ENCODE assay signal across 8 cellular contexts in genomic region chr11:64250406-64250874, GRCh38. TPM values are rescaled to one million over a fixed set of nuclear protein-coding genes. Genes with fewer than 3 reads are reported as not detected.
DNase-seq lines count a peak whose midpoint lies in the region; ATAC-seq and TF ChIP-seq lines count a peak whose summit lies in the region.

No MANE protein-coding gene starts in this region.

- H3K9ac ChIP-seq in GM23248 (no peak overlapping the region), rectal smooth muscle tissue (ENCODE audit: low read length) (no peak overlapping the region)

- peak overlapping the region; percentile 67 for H3K4me2 ChIP-seq in GM23248 (ENCODE audit: unreplicated experiment)

- in situ Hi-C loops in GM23248 (cut with MboI) = no loop called here

- H2AFZ ChIP-seq in GM23248 = no peak overlapping the region

- H3K36me3 ChIP-seq in GM23248 (ENCODE audit: low read depth) (no peaks in the 10 kb centered on the region; the same call in 1 of the 2 replicates), RWPE2 (ENCODE audit: low read depth) (peaks cover 20% of the 10 kb centered on the region), esophagus muscularis mucosa (peaks cover 3 to 13% (median 12%) of the 10 kb centered on the region in 4 donors), rectal smooth muscle tissue (ENCODE audit: control insufficient read depth, insufficient read depth, low read length) (no peaks in the 10 kb centered on the region)

- H3F3A ChIP-seq in GM23248 (ENCODE audit: insufficient read depth) = peaks cover 7% of the 10 kb centered on the region; the same call in 1 of the 2 replicates

- H3K4me3 ChIP-seq in GM23248 = peak overlapping the region; percentile 91
- H3K4me3 ChIP-seq in RWPE2 (ENCODE audit: severe bottlenecking) = peak overlapping the region; percentile 89
- peak overlapping the region; percentile 88 to 93 (median 92) for H3K4me3 ChIP-seq in esophagus muscularis mucosa
- H3K4me3 ChIP-seq in rectal smooth muscle tissue (ENCODE audit: low read length) = peak overlapping the region; percentile 70

- H3K27ac ChIP-seq in GM23248 = no peak overlapping the region
- no peak overlapping the region for H3K27ac ChIP-seq in RWPE2 (ENCODE audit: poor library complexity, severe bottlenecking)
- peak overlapping the region in 1 of 4 donors; percentile 81 for H3K27ac ChIP-seq in esophagus muscularis mucosa (replicated peaks in 1 of 4)
- no peak overlapping the region for H3K27ac ChIP-seq in rectal smooth muscle tissue (ENCODE audit: low read depth, low read length)

- peaks cover 37% of the 10 kb centered on the region for H3K79me2 ChIP-seq in GM23248 (ENCODE audit: insufficient read depth)

- H3K27me3 ChIP-seq in GM23248 (replicated peaks; ENCODE audit: insufficient read depth) (no peaks in the 10 kb centered on the region), RWPE2 (ENCODE audit: insufficient read depth, poor library complexity, severe bottlenecking) (no peaks in the 10 kb centered on the region), esophagus muscularis mucosa (no peaks in the 10 kb centered on the region), rectal smooth muscle tissue (ENCODE audit: control insufficient read depth, insufficient read depth, low read length) (no peaks in the 10 kb centered on the region)

- H4K20me1 ChIP-seq in GM23248 (ENCODE audit: insufficient read depth) = no peaks in the 10 kb centered on the region

- ATAC-seq in RWPE2 (ENCODE audit: low read depth) (no peak), HG03097 (IDR thresholded peaks at IDR 0.05; ENCODE audit: low FRiP score, unreplicated experiment) (no peak), HG03521 (IDR thresholded peaks at IDR 0.05; ENCODE audit: unreplicated experiment) (no peak)

- DNase-seq in GM23248 (no peak), RWPE2 (ENCODE audit: low spot score) (no peak), esophagus muscularis mucosa (ENCODE audit: extremely low spot score) (no peak), HK-2 (ENCODE audit: unreplicated experiment) (no peak), NCI-H1694 treated with DMSO at 0.1 percent for 48 hours (lab: John Stamatoyannopoulos, UW) (no peak)

- H3K9me2 ChIP-seq in GM23248 (ENCODE audit: insufficient read depth) = no peaks in the 10 kb centered on the region

- no peaks in the 10 kb centered on the region for H3K9me3 ChIP-seq in GM23248 (ENCODE audit: low read depth)
- no peaks in the 10 kb centered on the region for H3K9me3 ChIP-seq in RWPE2 (ENCODE audit: severe bottlenecking)
- H3K9me3 ChIP-seq in esophagus muscularis mucosa = no peaks in the 10 kb centered on the region

- intact Hi-C loops in esophagus muscularis mucosa (cut with DNase I) = no loop called here

- TF ChIP-seq POLR2A in esophagus muscularis mucosa (IDR thresholded peaks at IDR 0.05; ENCODE audit: low read depth) = no peak

- no peak for TF ChIP-seq EP300 in esophagus muscularis mucosa (IDR thresholded peaks at IDR 0.05)

- H3K4me1 ChIP-seq in GM23248 (ENCODE audit: insufficient read depth) (peaks cover 11% of the 10 kb centered on the region; the same call in 1 of the 2 replicates), RWPE2 (ENCODE audit: insufficient read depth, poor library complexity, severe bottlenecking) (peaks cover 8% of the 10 kb centered on the region), esophagus muscularis mucosa (peaks cover 41 to 67% (median 59%) of the 10 kb centered on the region in 4 donors), rectal smooth muscle tissue (ENCODE audit: control insufficient read depth, insufficient read depth, low read length) (peaks cover 9% of the 10 kb centered on the region)

- WGBS in GM23248 (ENCODE audit: low coverage in 1 of 2, low lambda C conversion rate in 2 of 2, missing lambda C conversion rate in 2 of 2), 2 experiments = 44 to 54% methylated on average over 6 to 7 of the region's 7 CpGs
- WGBS in esophagus muscularis mucosa = no CpG with 5 or more reads among the region's 7 CpGs

- TF ChIP-seq CTCF in RWPE2 (IDR thresholded peaks at IDR 0.05; ENCODE audit: poor library complexity, severe bottlenecking) (no peak), esophagus muscularis mucosa (IDR thresholded peaks at IDR 0.05) (no peak)

RNA-seq across cellular contexts. Expression of gene PLCB3, which starts 0.9 kb away (rescaled TPM):
- 32.7 and 41.7 TPM in 2 replicates for total RNA-seq in GM23248 (2014; rRNA removed; shearing (Covaris generic))
- polyA plus RNA-seq in GM23248 (2016; fragmentation: Nextera tagmentation; extraction: Ambion mirVana) = 6.5 and 7.5 TPM in 2 replicates
- 10 to 100 TPM; 18.9 to 36.5 (median 25.3) TPM for total RNA-seq in esophagus muscularis mucosa

RNA-seq across cellular contexts. Expression of gene PPP1R14B, which starts 3.7 kb away (rescaled TPM):
- 231 and 239 TPM in 2 replicates for total RNA-seq in GM23248 (2014; rRNA removed; shearing (Covaris generic))
- polyA plus RNA-seq in GM23248 (2016; fragmentation: Nextera tagmentation; extraction: Ambion mirVana) = 115 and 150 TPM in 2 replicates
- 10 to 100 TPM; 50.4 to 92.9 (median 79.8) TPM for total RNA-seq in esophagus muscularis mucosa

RNA-seq across cellular contexts. Expression of gene FKBP2, which starts 9.5 kb away (rescaled TPM):
- total RNA-seq in GM23248 (2014; rRNA removed; shearing (Covaris generic)) = 40.7 and 54.4 TPM in 2 replicates
- 185 and 188 TPM in 2 replicates for polyA plus RNA-seq in GM23248 (2016; fragmentation: Nextera tagmentation; extraction: Ambion mirVana)
- 10 to 100 TPM; 49.0 to 87.8 (median 65.5) TPM for total RNA-seq in esophagus muscularis mucosa

RNA-seq across cellular contexts. Expression of gene VEGFB, which starts 16.1 kb away (rescaled TPM):
- total RNA-seq in GM23248 (2014; rRNA removed; shearing (Covaris generic)) = 17.7 and 27.8 TPM in 2 replicates
- 21.6 and 22.6 TPM in 2 replicates for polyA plus RNA-seq in GM23248 (2016; fragmentation: Nextera tagmentation; extraction: Ambion mirVana)
- total RNA-seq in esophagus muscularis mucosa = 100 to 1,000 TPM in 2 of 4 donors, 10 to 100 TPM in 2; 92.3 to 144 (median 108) TPM

RNA-seq across cellular contexts. Expression of gene DNAJC4, which starts 20.1 kb away (rescaled TPM):
- 2.7 and 11.0 TPM in 2 replicates for total RNA-seq in GM23248 (2014; rRNA removed; shearing (Covaris generic))
- 33.4 and 34.7 TPM in 2 replicates for polyA plus RNA-seq in GM23248 (2016; fragmentation: Nextera tagmentation; extraction: Ambion mirVana)
- 10 to 100 TPM; 19.4 to 40.4 (median 25.3) TPM for total RNA-seq in esophagus muscularis mucosa
